In the genomic region with DNA sequence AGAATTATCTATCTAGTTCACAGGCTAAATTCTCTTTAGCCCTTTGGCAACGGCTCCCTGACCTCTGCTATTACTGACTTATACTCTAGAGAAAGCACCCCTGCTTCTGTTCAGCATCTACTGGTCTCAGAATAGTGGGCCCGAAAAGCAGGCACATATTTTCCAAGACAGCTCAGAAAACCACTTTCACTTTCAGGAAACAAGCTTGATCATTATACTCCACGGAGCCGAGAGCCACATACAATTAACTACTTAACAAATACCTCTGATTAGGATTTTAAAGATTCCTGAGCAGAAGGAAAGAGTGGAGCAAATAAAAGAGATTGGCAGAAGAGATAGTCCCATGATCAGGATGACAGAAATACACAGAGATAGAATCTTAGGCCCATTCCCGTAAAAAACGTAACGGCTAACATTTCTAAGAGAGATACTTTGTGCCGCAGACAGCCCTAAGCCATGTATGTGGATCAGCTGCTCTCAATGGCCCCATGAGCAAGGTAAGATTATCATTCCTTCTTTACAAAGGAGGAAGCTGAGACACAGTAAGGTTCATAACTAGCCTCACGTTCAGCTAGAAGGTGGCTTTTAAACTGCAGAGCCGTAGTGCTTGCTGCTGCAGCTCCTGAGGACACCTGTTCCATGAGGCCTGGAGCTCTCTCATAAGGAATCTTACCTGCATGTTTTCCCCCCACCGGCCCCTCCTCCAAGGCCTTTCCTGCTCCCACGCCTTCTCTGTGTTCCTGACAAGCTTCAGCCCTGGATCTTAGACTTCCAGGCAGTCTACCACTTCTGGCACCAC, we compare ENCODE assay signal across 11 cellular contexts.
A peak's percentile ranks its signal among the peaks of the same experiment; 100 is the strongest.
DNase-seq lines count a peak whose midpoint lies in the region; ATAC-seq and TF ChIP-seq lines count a peak whose summit lies in the region.
"Had no signal": no experiment of that assay in that cellular context is flagged by ENCODE, and none has a peak within 500 bp of the region (broad histone marks: within the 10 kb centered on the region; RNA-seq: fewer than 3 reads in every experiment).

No MANE protein-coding gene starts in this region.

- H3K27ac ChIP-seq in heart left ventricle (peak overlapping the region; percentile 23 to 77 (median 70)), sigmoid colon (peak overlapping the region; percentile 73 to 82 (median 78))

- 41 to 61% (median 51%) methylated on average over 12 of the region's 12 CpGs for WGBS in heart left ventricle, 4 donors
- 62 to 68% methylated on average over 12 of the region's 12 CpGs for WGBS in sigmoid colon, 2 donors

- H3K4me1 ChIP-seq in heart left ventricle (peaks cover 5 to 53% (median 47%) of the 10 kb centered on the region in 12 donors), sigmoid colon (peaks cover 0 to 49% (median 46%) of the 10 kb centered on the region in 4 donors)

- intact Hi-C loops in heart left ventricle (cut with DNase I): loop anchor here in 1 of 10 donors (10.0 kb wide), 1 partner anchor 374 kb away; no protein-coding TSS in a partner anchor
- intact Hi-C loops in sigmoid colon (cut with DNase I): loop anchor here (5.0 to 10.0 kb wide), 2 partner anchors 156 to 228 kb away; a partner anchor contains a TSS

- H3K27me3 ChIP-seq in heart left ventricle (no peaks in the 10 kb centered on the region), sigmoid colon (no peaks in the 10 kb centered on the region)

- H3K36me3 ChIP-seq in heart left ventricle (no peaks in the 10 kb centered on the region), sigmoid colon (no peaks in the 10 kb centered on the region)

- H3K9me3 ChIP-seq in heart left ventricle: no peaks in the 10 kb centered on the region
- H3K9me3 ChIP-seq in sigmoid colon: no peaks in the 10 kb centered on the region

- peaks cover 41% of the 10 kb centered on the region for H3K4me1 Mint-ChIP-seq in activated CD8-positive, alpha-beta T cell treated with anti-CD3 and anti-CD28 coated beads, Interleukin-2, amount 10 ng/mL, durations not matched to agents 7 days and 5 days (ENCODE audit: low read depth)

- CTCF ChIA-PET in activated CD8-positive, alpha-beta T cell treated with anti-CD3 and anti-CD28 coated beads, Interleukin-2, amount 10 ng/mL, durations not matched to agents 7 days and 5 days (lab: Charles Lee): interaction anchor here (1.1 to 1.3 kb wide), 2 partner anchors 52 to 229 kb away, joined by 3 to 5 read pairs; no protein-coding TSS in a partner anchor

- TF ChIP-seq POLR2A in heart left ventricle (IDR thresholded peaks at IDR 0.05) (no peak), sigmoid colon (IDR thresholded peaks at IDR 0.05) (no peak)

- no peak for TF ChIP-seq EP300 in sigmoid colon (IDR thresholded peaks at IDR 0.05)

- ATAC-seq in activated CD8-positive, alpha-beta T cell treated with anti-CD3 and anti-CD28 coated beads, Interleukin-2, amount 10 ng/mL, durations not matched to agents 7 days and 5 days: peak; percentile 78
- ATAC-seq in heart left ventricle: peak in 1 of 4 donors; percentile 43
- no peak for ATAC-seq in GM18873 (IDR thresholded peaks at IDR 0.05; ENCODE audit: low FRiP score, unreplicated experiment)
- no peak for ATAC-seq in HG02885 (IDR thresholded peaks at IDR 0.05; ENCODE audit: poor library complexity, unreplicated experiment)

- H3K27ac Mint-ChIP-seq in activated CD8-positive, alpha-beta T cell treated with anti-CD3 and anti-CD28 coated beads, Interleukin-2, amount 10 ng/mL, durations not matched to agents 7 days and 5 days: peak overlapping the region; percentile 23

- no peaks in the 10 kb centered on the region for H3K27me3 Mint-ChIP-seq in activated CD8-positive, alpha-beta T cell treated with anti-CD3 and anti-CD28 coated beads, Interleukin-2, amount 10 ng/mL, durations not matched to agents 7 days and 5 days (ENCODE audit: low read depth)

- DNase-seq in EH (ENCODE audit: low read depth) (peak; percentile 26), heart left ventricle (no peak), sigmoid colon (no peak), NCI-H1048 (lab: John Stamatoyannopoulos, UW) (no peak), NCI-H2196 treated with DMSO at 0.1 percent for 48 hours (lab: John Stamatoyannopoulos, UW; ENCODE audit: unreplicated experiment) (no peak)
- DNase-seq in activated CD8-positive, alpha-beta T cell treated with anti-CD3 and anti-CD28 coated beads, Interleukin-2, amount 10 ng/mL, durations not matched to agents 7 days and 5 days: peak; percentile 46
- DNase-seq: NCI-H510A treated with DMSO at 0.1 percent for 48 hours had no signal

- TF ChIP-seq CTCF in heart left ventricle (IDR thresholded peaks at IDR 0.05) (no peak), sigmoid colon (IDR thresholded peaks at IDR 0.05) (no peak)

- H3K4me3 ChIP-seq in heart left ventricle (peak overlapping the region in 8 of 12 donors; percentile 1 to 40 (median 22)), sigmoid colon (peak overlapping the region in 3 of 4 donors; percentile 22 to 32 (median 24))

- peak overlapping the region; percentile 47 for H3K4me3 Mint-ChIP-seq in activated CD8-positive, alpha-beta T cell treated with anti-CD3 and anti-CD28 coated beads, Interleukin-2, amount 10 ng/mL, durations not matched to agents 7 days and 5 days
- H3K4me3 Mint-ChIP-seq: neural crest cell had no signal

- no peaks in the 10 kb centered on the region for H3K9me3 Mint-ChIP-seq in activated CD8-positive, alpha-beta T cell treated with anti-CD3 and anti-CD28 coated beads, Interleukin-2, amount 10 ng/mL, durations not matched to agents 7 days and 5 days (ENCODE audit: insufficient read depth)
- H3K9me3 Mint-ChIP-seq: neural crest cell had no signal

- H3K36me3 Mint-ChIP-seq in activated CD8-positive, alpha-beta T cell treated with anti-CD3 and anti-CD28 coated beads, Interleukin-2, amount 10 ng/mL, durations not matched to agents 7 days and 5 days (ENCODE audit: low read depth): peaks cover 6% of the 10 kb centered on the region
- H3K36me3 Mint-ChIP-seq: brain had no signal

- POLR2A ChIA-PET in activated CD8-positive, alpha-beta T cell treated with anti-CD3 and anti-CD28 coated beads, Interleukin-2, amount 10 ng/mL, durations not matched to agents 7 days and 5 days (lab: Charles Lee): interaction anchor here (1.1 to 1.3 kb wide), 2 partner anchors 50 to 226 kb away, joined by 3 to 5 read pairs; no protein-coding TSS in a partner anchor

Comparison
In these comparisons a context has a peak if more than half of its experiments do, and no peak if none do; other contexts are left out.
1. DNase-seq: peak in EH (single experiment) and activated CD8-positive, alpha-beta T cell treated with anti-CD3 and anti-CD28 coated beads, Interleukin-2, amount 10 ng/mL, durations not matched to agents 7 days and 5 days (single experiment); none in heart left ventricle (0 of 5), sigmoid colon (single experiment), NCI-H1048 (single experiment) and NCI-H2196 treated with DMSO at 0.1 percent for 48 hours (single experiment).